ENCODE assay signal across 12 cellular contexts in genomic region chr1:99544328-99544727, GRCh38.
DNase-seq lines count a peak whose midpoint lies in the region; ATAC-seq and TF ChIP-seq lines count a peak whose summit lies in the region.
"Had no signal": no experiment of that assay in that cellular context is flagged by ENCODE, and none has a peak within 500 bp of the region (broad histone marks: within the 10 kb centered on the region; RNA-seq: fewer than 3 reads in every experiment).

No MANE protein-coding gene starts in this region.

- TF ChIP-seq POLR2A in upper lobe of left lung (IDR thresholded peaks at IDR 0.05): no peak

- H3K4me3 ChIP-seq in astrocyte of the cerebellum (ENCODE audit: low read depth, low read length) (no peak overlapping the region), kidney epithelial cell (ENCODE audit: low read depth, low read length) (no peak overlapping the region), HAP-1 (no peak overlapping the region), upper lobe of left lung (no peak overlapping the region)

- H3K36me3 ChIP-seq in kidney epithelial cell (ENCODE audit: control insufficient read depth, insufficient read depth, low read length): no peaks in the 10 kb centered on the region
- no peaks in the 10 kb centered on the region for H3K36me3 ChIP-seq in HAP-1 (replicated peaks)
- no peaks in the 10 kb centered on the region for H3K36me3 ChIP-seq in upper lobe of left lung

- H3K9me3 ChIP-seq in HAP-1 (no peaks in the 10 kb centered on the region), upper lobe of left lung (no peaks in the 10 kb centered on the region)

- in situ Hi-C loops in astrocyte of the cerebellum (cut with HindIII; ENCODE audit: low sequenced_read_pairs) (no loop called here), HAP-1 (cut with MboI; ENCODE audit: low sequenced_read_pairs) (no loop called here)

- H3K27ac ChIP-seq in upper lobe of left lung: no peak overlapping the region

- H3K27me3 ChIP-seq in kidney epithelial cell (ENCODE audit: control insufficient read depth, insufficient read depth, low read length): no peaks in the 10 kb centered on the region
- no peaks in the 10 kb centered on the region for H3K27me3 ChIP-seq in HAP-1 (ENCODE audit: low read depth)
- no peaks in the 10 kb centered on the region for H3K27me3 ChIP-seq in upper lobe of left lung

- no peak for TF ChIP-seq EP300 in upper lobe of left lung (IDR thresholded peaks at IDR 0.05)

- DNase-seq in EL (peak; percentile 36), LHCN-M2 (ENCODE audit: low read depth) (peak; percentile 47), astrocyte of the cerebellum (ENCODE audit: low read depth) (peak; percentile 16), kidney epithelial cell (ENCODE audit: low read depth) (peak; percentile 35), HAP-1 (ENCODE audit: low spot score in 2 of 2) (no peak), NCI-H446 treated with DMSO at 0.1 percent for 48 hours (lab: John Stamatoyannopoulos, UW) (no peak), upper lobe of left lung (no peak)
- DNase-seq: activated CD4-positive, alpha-beta memory T cell treated with anti-CD3 and anti-CD28 coated beads for 36 hours; NCI-H524 treated with DMSO at 0.1 percent for 48 hours; nucleus accumbens; stimulated activated CD4-positive, alpha-beta T cell treated with anti-CD3 and anti-CD28 coated beads, Interleukin-4, amount 100 ng/mL, for 1 hour had no signal

- ATAC-seq in upper lobe of left lung (ENCODE audit: low FRiP score in 2 of 2) (no peak), GM21825 (IDR thresholded peaks at IDR 0.05; ENCODE audit: unreplicated experiment) (no peak)

- H3K4me1 ChIP-seq in HAP-1 (no peaks in the 10 kb centered on the region), upper lobe of left lung (peaks cover 0 to 4% (median 0%) of the 10 kb centered on the region in 4 donors)

- WGBS in upper lobe of left lung, 2 donors: 20 to 24% methylated on average over 1 of the region's 1 CpG

- TF ChIP-seq CTCF in astrocyte of the cerebellum (IDR thresholded peaks at IDR 0.05; ENCODE audit: low read depth, low read length, missing control alignments) (no peak), kidney epithelial cell (IDR thresholded peaks at IDR 0.05; ENCODE audit: insufficient read depth, low read length, poor library complexity, severe bottlenecking) (no peak), upper lobe of left lung (IDR thresholded peaks at IDR 0.05) (no peak)

Comparison
In these comparisons a context has a peak if more than half of its experiments do, and no peak if none do; other contexts are left out.
1. DNase-seq: peak in EL (single experiment), LHCN-M2 (single experiment), astrocyte of the cerebellum (single experiment) and kidney epithelial cell (single experiment); none in HAP-1 (0 of 2), NCI-H446 treated with DMSO at 0.1 percent for 48 hours (single experiment) and upper lobe of left lung (0 of 2).